14 cellular contexts compared by ENCODE assay signal in genomic region chr4:172857026-172857425, GRCh38.
DNase-seq lines count a peak whose midpoint lies in the region; ATAC-seq and TF ChIP-seq lines count a peak whose summit lies in the region.
"Had no signal": no experiment of that assay in that cellular context is flagged by ENCODE, and none has a peak within 500 bp of the region (broad histone marks: within the 10 kb centered on the region; RNA-seq: fewer than 3 reads in every experiment).

No MANE protein-coding gene starts in this region.

- H3K36me3 Mint-ChIP-seq in stimulated activated naive B cell treated with anti-CD40 and anti-IgM and Interleukin-4, amounts not matched to agents 10 μg/mL and 1 μg/mL and 100 μg/mL, for 72 hours = no peaks in the 10 kb centered on the region
- H3K36me3 Mint-ChIP-seq: CD8-positive, alpha-beta T cell had no signal

- H3K27ac Mint-ChIP-seq in stimulated activated naive B cell treated with anti-CD40 and anti-IgM and Interleukin-4, amounts not matched to agents 10 μg/mL and 1 μg/mL and 100 μg/mL, for 72 hours = no peak overlapping the region
- H3K27ac Mint-ChIP-seq: CD8-positive, alpha-beta T cell; HFFc6 had no signal

- H3K4me1 Mint-ChIP-seq in stimulated activated naive B cell treated with anti-CD40 and anti-IgM and Interleukin-4, amounts not matched to agents 10 μg/mL and 1 μg/mL and 100 μg/mL, for 72 hours = no peaks in the 10 kb centered on the region

- DNase-seq in NCI-H82 treated with DMSO at 0.1 percent for 48 hours (lab: John Stamatoyannopoulos, UW; ENCODE audit: unreplicated experiment) = peak; percentile 77
- peak; percentile 12 for DNase-seq in SK-N-DZ (ENCODE audit: low spot score)
- DNase-seq in left kidney (ENCODE audit: low read depth, low spot score) = peak; percentile 4
- DNase-seq in stimulated activated naive B cell treated with anti-CD40 and anti-IgM and Interleukin-4, amounts not matched to agents 10 μg/mL and 1 μg/mL and 100 μg/mL, for 72 hours = no peak
- no peak for DNase-seq in mesenteric fat pad (ENCODE audit: low spot score)
- DNase-seq: C1 segment of cervical spinal cord; Caco-2; CD8-positive, alpha-beta T cell; DMS153; DND-41; GOT3; HFFc6 had no signal

- no peak for ATAC-seq in stimulated activated naive B cell treated with anti-CD40 and anti-IgM and Interleukin-4, amounts not matched to agents 10 μg/mL and 1 μg/mL and 100 μg/mL, for 72 hours (replicated peaks)
- no peak for ATAC-seq in HG03354 (IDR thresholded peaks at IDR 0.05; ENCODE audit: poor library complexity, severe bottlenecking, unreplicated experiment)
- ATAC-seq: CD8-positive, alpha-beta T cell had no signal

- no peak for TF ChIP-seq EP300 in Ishikawa (IDR thresholded peaks at IDR 0.05; ENCODE audit: borderline replicate concordance)

- TF ChIP-seq RAD21 in Ishikawa (IDR thresholded peaks at IDR 0.05; ENCODE audit: low read depth) = no peak

- H3K27me3 Mint-ChIP-seq in stimulated activated naive B cell treated with anti-CD40 and anti-IgM and Interleukin-4, amounts not matched to agents 10 μg/mL and 1 μg/mL and 100 μg/mL, for 72 hours = peaks cover 0 to 6% of the 10 kb centered on the region in 2 donors

- peaks cover 0 to 3% of the 10 kb centered on the region in 2 donors for H3K9me3 Mint-ChIP-seq in stimulated activated naive B cell treated with anti-CD40 and anti-IgM and Interleukin-4, amounts not matched to agents 10 μg/mL and 1 μg/mL and 100 μg/mL, for 72 hours
- H3K9me3 Mint-ChIP-seq: CD8-positive, alpha-beta T cell had no signal

- H3K4me3 Mint-ChIP-seq in stimulated activated naive B cell treated with anti-CD40 and anti-IgM and Interleukin-4, amounts not matched to agents 10 μg/mL and 1 μg/mL and 100 μg/mL, for 72 hours = no peak overlapping the region
- H3K4me3 Mint-ChIP-seq: CD8-positive, alpha-beta T cell; HFFc6 had no signal

TF ChIP-seq in Ishikawa, 13 proteins besides CTCF, POLR2A, EP300 and RAD21:
- no peak for TF ChIP-seq NFIC (IDR thresholded peaks at IDR 0.05)
- TF ChIP-seq, protein P1, sequence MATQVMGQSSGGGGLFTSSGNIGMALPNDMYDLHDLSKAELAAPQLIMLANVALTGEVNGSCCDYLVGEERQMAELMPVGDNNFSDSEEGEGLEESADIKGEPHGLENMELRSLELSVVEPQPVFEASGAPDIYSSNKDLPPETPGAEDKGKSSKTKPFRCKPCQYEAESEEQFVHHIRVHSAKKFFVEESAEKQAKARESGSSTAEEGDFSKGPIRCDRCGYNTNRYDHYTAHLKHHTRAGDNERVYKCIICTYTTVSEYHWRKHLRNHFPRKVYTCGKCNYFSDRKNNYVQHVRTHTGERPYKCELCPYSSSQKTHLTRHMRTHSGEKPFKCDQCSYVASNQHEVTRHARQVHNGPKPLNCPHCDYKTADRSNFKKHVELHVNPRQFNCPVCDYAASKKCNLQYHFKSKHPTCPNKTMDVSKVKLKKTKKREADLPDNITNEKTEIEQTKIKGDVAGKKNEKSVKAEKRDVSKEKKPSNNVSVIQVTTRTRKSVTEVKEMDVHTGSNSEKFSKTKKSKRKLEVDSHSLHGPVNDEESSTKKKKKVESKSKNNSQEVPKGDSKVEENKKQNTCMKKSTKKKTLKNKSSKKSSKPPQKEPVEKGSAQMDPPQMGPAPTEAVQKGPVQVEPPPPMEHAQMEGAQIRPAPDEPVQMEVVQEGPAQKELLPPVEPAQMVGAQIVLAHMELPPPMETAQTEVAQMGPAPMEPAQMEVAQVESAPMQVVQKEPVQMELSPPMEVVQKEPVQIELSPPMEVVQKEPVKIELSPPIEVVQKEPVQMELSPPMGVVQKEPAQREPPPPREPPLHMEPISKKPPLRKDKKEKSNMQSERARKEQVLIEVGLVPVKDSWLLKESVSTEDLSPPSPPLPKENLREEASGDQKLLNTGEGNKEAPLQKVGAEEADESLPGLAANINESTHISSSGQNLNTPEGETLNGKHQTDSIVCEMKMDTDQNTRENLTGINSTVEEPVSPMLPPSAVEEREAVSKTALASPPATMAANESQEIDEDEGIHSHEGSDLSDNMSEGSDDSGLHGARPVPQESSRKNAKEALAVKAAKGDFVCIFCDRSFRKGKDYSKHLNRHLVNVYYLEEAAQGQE (IDR thresholded peaks at IDR 0.05; ENCODE audit: low read depth) = peak; percentile 26; the same call in 1 of the 2 replicates
- no peak for TF ChIP-seq CREB1 (IDR thresholded peaks at IDR 0.05; ENCODE audit: low read depth)
- TF ChIP-seq TAF1 (IDR thresholded peaks at IDR 0.05; ENCODE audit: low read depth) = no peak
- no peak for TF ChIP-seq TCF12 (IDR thresholded peaks at IDR 0.05; ENCODE audit: low read depth)
- no peak for TF ChIP-seq CEBPB (IDR thresholded peaks at IDR 0.05)
- TF ChIP-seq EGR1 (IDR thresholded peaks at IDR 0.05) = no peak

Comparison
In these comparisons a context has a peak if more than half of its experiments do, and no peak if none do; other contexts are left out.
1. DNase-seq: peak in NCI-H82 treated with DMSO at 0.1 percent for 48 hours (single experiment), SK-N-DZ (single experiment) and left kidney (single experiment); none in stimulated activated naive B cell treated with anti-CD40 and anti-IgM and Interleukin-4, amounts not matched to agents 10 μg/mL and 1 μg/mL and 100 μg/mL, for 72 hours (single experiment) and mesenteric fat pad (single experiment).